In the genomic region with DNA sequence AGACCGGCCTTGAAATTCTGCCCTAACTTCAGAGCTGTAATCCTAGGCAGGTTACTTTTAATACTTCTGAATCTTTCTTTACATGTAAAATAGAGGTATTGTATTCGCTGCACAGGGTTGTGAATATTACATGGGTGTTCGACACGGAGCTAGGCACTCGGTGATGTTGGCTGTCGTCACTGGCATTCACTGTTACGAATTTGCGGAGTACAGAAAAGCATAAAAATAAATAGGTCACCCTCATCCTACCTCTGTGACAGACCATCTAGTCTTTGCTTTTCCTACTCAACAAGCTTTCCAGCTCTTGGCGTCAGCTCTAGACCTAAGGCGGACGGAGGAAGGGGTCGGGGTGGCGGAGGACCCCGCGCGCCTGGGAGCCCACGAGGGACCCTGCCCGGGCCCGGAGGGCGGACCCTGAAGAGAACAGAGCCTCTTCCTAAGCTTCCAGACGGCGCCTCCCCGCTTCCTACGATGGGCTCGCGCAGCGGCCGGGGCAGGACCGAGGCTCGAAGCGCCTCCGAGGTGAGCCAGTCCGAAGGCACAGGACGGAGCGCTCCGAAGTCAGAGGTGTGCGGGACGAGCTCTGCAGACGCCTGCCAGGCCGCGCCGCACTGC, we compare ENCODE assay signal across 8 cellular contexts.
DNase-seq lines count a peak whose midpoint lies in the region; ATAC-seq and TF ChIP-seq lines count a peak whose summit lies in the region.

No MANE protein-coding gene starts in this region.

- no peaks in the 10 kb centered on the region for H3K27me3 ChIP-seq in parathyroid adenoma (ENCODE audit: control insufficient read depth, insufficient read depth, low read length)

- H3K9me3 Mint-ChIP-seq in activated T-cell treated with anti-CD3 and anti-CD28 coated beads, Interleukin-2, amount 50 U/mL, for 24 hours, result no peaks in the 10 kb centered on the region
- H3K9me3 Mint-ChIP-seq in T-helper 1 cell treated with Interleukin-12 subunit alpha and Interleukin-12 subunit beta and Interleukin-4 antibody, amounts not matched to agents 30 μg/mL and 1 μg/mL, for 36 hours, result no peaks in the 10 kb centered on the region

- peak overlapping the region; percentile 95 for H3K27ac Mint-ChIP-seq in activated T-cell treated with anti-CD3 and anti-CD28 coated beads, Interleukin-2, amount 50 U/mL, for 24 hours
- peak overlapping the region; percentile 76 for H3K27ac Mint-ChIP-seq in T-helper 1 cell treated with Interleukin-12 subunit alpha and Interleukin-12 subunit beta and Interleukin-4 antibody, amounts not matched to agents 30 μg/mL and 1 μg/mL, for 36 hours

- H3K4me3 Mint-ChIP-seq in activated T-cell treated with anti-CD3 and anti-CD28 coated beads, Interleukin-2, amount 50 U/mL, for 24 hours, result peak overlapping the region; percentile 94
- H3K4me3 Mint-ChIP-seq in T-helper 1 cell treated with Interleukin-12 subunit alpha and Interleukin-12 subunit beta and Interleukin-4 antibody, amounts not matched to agents 30 μg/mL and 1 μg/mL, for 36 hours, result peak overlapping the region; percentile 74

- H3K36me3 Mint-ChIP-seq in activated T-cell treated with anti-CD3 and anti-CD28 coated beads, Interleukin-2, amount 50 U/mL, for 24 hours (ENCODE audit: low read depth), result peaks cover 24% of the 10 kb centered on the region
- H3K36me3 Mint-ChIP-seq in T-helper 1 cell treated with Interleukin-12 subunit alpha and Interleukin-12 subunit beta and Interleukin-4 antibody, amounts not matched to agents 30 μg/mL and 1 μg/mL, for 36 hours (ENCODE audit: low read depth), result peaks cover 4% of the 10 kb centered on the region

- peak overlapping the region; percentile 99 for H2AFZ ChIP-seq in parathyroid adenoma

- no peak for TF ChIP-seq CTCF in fibroblast of mammary gland (conservative IDR thresholded peaks at IDR 0.05; ENCODE audit: control insufficient read depth, insufficient read depth, low read depth, low read length)
- TF ChIP-seq CTCF in parathyroid adenoma (IDR thresholded peaks at IDR 0.05), result no peak

- no peaks in the 10 kb centered on the region for H3K9me3 ChIP-seq in parathyroid adenoma (ENCODE audit: control insufficient read depth, low read length)

- DNase-seq in activated T-cell treated with anti-CD3 and anti-CD28 coated beads, Interleukin-2, amount 50 U/mL, for 24 hours, result no peak
- DNase-seq in activated T-cell treated with anti-CD3 and anti-CD28 coated beads for 4 hours, result no peak
- DNase-seq in fibroblast of mammary gland (ENCODE audit: low read depth), result no peak

- peak overlapping the region; percentile 86 for H3K27ac ChIP-seq in parathyroid adenoma

- ATAC-seq in GM21717 (IDR thresholded peaks at IDR 0.05; ENCODE audit: unreplicated experiment), result no peak
- ATAC-seq in HG02623 (IDR thresholded peaks at IDR 0.05; ENCODE audit: unreplicated experiment), result no peak
- no peak for ATAC-seq in GM21360 (IDR thresholded peaks at IDR 0.05; ENCODE audit: unreplicated experiment)

- H3K9ac ChIP-seq in parathyroid adenoma, result peak overlapping the region; percentile 49

- no peaks in the 10 kb centered on the region for H3K36me3 ChIP-seq in parathyroid adenoma (ENCODE audit: control insufficient read depth, insufficient read depth, low read length)

- H3K4me1 ChIP-seq in parathyroid adenoma, result peaks cover 11% of the 10 kb centered on the region

- peaks cover 15% of the 10 kb centered on the region for H3K79me2 ChIP-seq in parathyroid adenoma

- peak overlapping the region; percentile 83 for H3K4me2 ChIP-seq in parathyroid adenoma (ENCODE audit: low read length)

- no peaks in the 10 kb centered on the region for H3K27me3 Mint-ChIP-seq in activated T-cell treated with anti-CD3 and anti-CD28 coated beads, Interleukin-2, amount 50 U/mL, for 24 hours
- no peaks in the 10 kb centered on the region for H3K27me3 Mint-ChIP-seq in T-helper 1 cell treated with Interleukin-12 subunit alpha and Interleukin-12 subunit beta and Interleukin-4 antibody, amounts not matched to agents 30 μg/mL and 1 μg/mL, for 36 hours (ENCODE audit: low read depth)

- peak overlapping the region; percentile 72 for H3K4me3 ChIP-seq in fibroblast of mammary gland (ENCODE audit: control insufficient read depth, low read depth, low read length)
- peak overlapping the region; percentile 73 for H3K4me3 ChIP-seq in parathyroid adenoma (ENCODE audit: low read depth, low read length)

- H3K4me1 Mint-ChIP-seq in activated T-cell treated with anti-CD3 and anti-CD28 coated beads, Interleukin-2, amount 50 U/mL, for 24 hours (ENCODE audit: low read depth), result peaks cover 39% of the 10 kb centered on the region
- peaks cover 20% of the 10 kb centered on the region for H3K4me1 Mint-ChIP-seq in T-helper 1 cell treated with Interleukin-12 subunit alpha and Interleukin-12 subunit beta and Interleukin-4 antibody, amounts not matched to agents 30 μg/mL and 1 μg/mL, for 36 hours (ENCODE audit: low read depth)
